In genomic region chr10:60798031-60798430, GRCh38 we compare ENCODE assay signal across 21 cellular contexts. TPM values are rescaled to one million over a fixed set of nuclear protein-coding genes. Genes with fewer than 3 reads are reported as not detected.
DNase-seq lines count a peak whose midpoint lies in the region; ATAC-seq, FAIRE-seq and TF ChIP-seq lines count a peak whose summit lies in the region.
"Had no signal": no experiment of that assay in that cellular context is flagged by ENCODE, and none has a peak within 500 bp of the region (broad histone marks: within the 10 kb centered on the region; RNA-seq: fewer than 3 reads in every experiment).

No MANE protein-coding gene starts in this region.

- H3K27me3 ChIP-seq in mammary epithelial cell (ENCODE audit: insufficient read depth, low read length): no peaks in the 10 kb centered on the region
- no peaks in the 10 kb centered on the region for H3K27me3 ChIP-seq in breast epithelium
- no peaks in the 10 kb centered on the region for H3K27me3 ChIP-seq in body of pancreas

- in situ Hi-C loops in mammary epithelial cell (cut with MboI; ENCODE audit: low sequenced_read_pairs in 2 of 2): no loop called here

- no peak overlapping the region for H3K9ac ChIP-seq in mammary epithelial cell (ENCODE audit: insufficient read depth, low read length)

- H3K4me3 ChIP-seq in mammary epithelial cell (replicated peaks in 1 of 3; ENCODE audit: insufficient read depth in 1 of 3, low read depth in 2 of 3, low read length in 3 of 3) (no peak overlapping the region), breast epithelium (no peak overlapping the region), fibroblast of villous mesenchyme (ENCODE audit: low read depth, low read length) (no peak overlapping the region), body of pancreas (no peak overlapping the region)

- CTCF ChIA-PET in mammary epithelial cell (lab: Charles Lee; ENCODE audit: low non-redundant PET): no interaction called here

- peak; percentile 37 for DNase-seq in mammary epithelial cell
- DNase-seq in breast epithelium (ENCODE audit: low spot score in 2 of 2): no peak
- peak; percentile 26 for DNase-seq in RCC 7860 (ENCODE audit: low spot score)
- DNase-seq in fibroblast of villous mesenchyme (ENCODE audit: low read depth): peak; percentile 40
- DNase-seq in activated CD4-positive, alpha-beta T cell treated with anti-CD3 and anti-CD28 coated beads, Interleukin-2, amount 50 U/mL, for 1 hour: no peak
- DNase-seq in NCI-H345 treated with DMSO at 0.1 percent for 48 hours (lab: John Stamatoyannopoulos, UW; ENCODE audit: unreplicated experiment): no peak
- no peak for DNase-seq in body of pancreas
- DNase-seq: activated B cell treated with CpG ODN at 0.5 μM for 24 hours; activated CD4-positive, alpha-beta T cell treated with anti-CD3 and anti-CD28 coated beads, Interleukin-2, amount 50 U/mL, for 48 hours; activated CD8-positive, alpha-beta memory T cell treated with anti-CD3 and anti-CD28 coated beads, Interleukin-2, amount 50 U/mL, for 4 hours; activated naive CD4-positive, alpha-beta T cell treated with anti-CD3 and anti-CD28 coated beads, Interleukin-2, amount 50 U/mL, for 16 hours; CD4-positive, alpha-beta memory T cell; dermis blood vessel endothelial cell; glutamatergic neuron; H9; kidney glomerular epithelial cell; NCI-H1694; stimulated activated CD8-positive, alpha-beta memory T cell treated with anti-CD3 and anti-CD28 coated beads, Interleukin-4, amount 100 ng/mL, for 48 hours had no signal

- H3K4me1 ChIP-seq in mammary epithelial cell (ENCODE audit: insufficient read depth, low read length) (no peaks in the 10 kb centered on the region), breast epithelium (peaks cover 0 to 5% of the 10 kb centered on the region in 2 donors), body of pancreas (no peaks in the 10 kb centered on the region)

- H3K4me2 ChIP-seq in mammary epithelial cell (ENCODE audit: insufficient read depth, low read depth, low read length): no peak overlapping the region

- H3K79me2 ChIP-seq in mammary epithelial cell (ENCODE audit: insufficient read depth, low read length): peaks cover 11% of the 10 kb centered on the region

- no peak overlapping the region for H2AFZ ChIP-seq in mammary epithelial cell (ENCODE audit: low read depth, low read length)

- intact Hi-C loops in mammary epithelial cell (cut with micrococcal nuclease) (no loop called here), breast epithelium (cut with DNase I; ENCODE audit: low total_unique reads) (no loop called here), body of pancreas (cut with DNase I) (no loop called here)

- no peak for FAIRE-seq in RCC 7860 (lab: Jason Lieb, UNC)
- FAIRE-seq: GM18507 had no signal

- BruUV-seq in mammary epithelial cell (replicated peaks; lab: Mats Ljungman, UMichigan): no TSS peak

- ATAC-seq in GM18870 (IDR thresholded peaks at IDR 0.05; ENCODE audit: unreplicated experiment): no peak
- ATAC-seq in body of pancreas: no peak

- dilution Hi-C loops in mammary epithelial cell (cut with HindIII; ENCODE audit: low sequenced_read_pairs): no loop called here

- TF ChIP-seq CTCF in mammary epithelial cell (conservative IDR thresholded peaks at IDR 0.05 in 1 of 2, IDR thresholded peaks at IDR 0.05 in 1 of 2; ENCODE audit: extremely low read depth in 1 of 2, insufficient read depth in 1 of 2, low read depth in 1 of 2, low read length in 2 of 2): no peak
- no peak for TF ChIP-seq CTCF in breast epithelium (IDR thresholded peaks at IDR 0.05)
- TF ChIP-seq CTCF in fibroblast of villous mesenchyme (IDR thresholded peaks at IDR 0.05; ENCODE audit: insufficient read depth, low read depth, low read length): no peak
- no peak for TF ChIP-seq CTCF in body of pancreas (IDR thresholded peaks at IDR 0.05)

- no peak for TF ChIP-seq POLR2A in breast epithelium (IDR thresholded peaks at IDR 0.05)
- no peak for TF ChIP-seq POLR2A in body of pancreas (IDR thresholded peaks at IDR 0.05)

- H3K9me3 ChIP-seq in mammary epithelial cell (replicated peaks; ENCODE audit: insufficient read depth, low read length) (no peaks in the 10 kb centered on the region), breast epithelium (no peaks in the 10 kb centered on the region), body of pancreas (no peaks in the 10 kb centered on the region)

- 93% methylated on average over 3 of the region's 3 CpGs for WGBS in mammary epithelial cell (ENCODE audit: low coverage, missing lambda C conversion rate)
- WGBS in body of pancreas, 2 donors: 98 to 100% methylated on average over 3 of the region's 3 CpGs

- H3K27ac ChIP-seq in mammary epithelial cell (ENCODE audit: insufficient read depth, low read depth, low read length): no peak overlapping the region
- H3K27ac ChIP-seq in breast epithelium: no peak overlapping the region
- H3K27ac ChIP-seq in body of pancreas: no peak overlapping the region
- H3K27ac ChIP-seq: 22Rv1 had no signal

- no peaks in the 10 kb centered on the region for H4K20me1 ChIP-seq in mammary epithelial cell (ENCODE audit: insufficient read depth, low read length)

- peaks cover 18% of the 10 kb centered on the region for H3K36me3 ChIP-seq in mammary epithelial cell (ENCODE audit: insufficient read depth, low read length)
- H3K36me3 ChIP-seq in breast epithelium: no peaks in the 10 kb centered on the region
- H3K36me3 ChIP-seq in body of pancreas (replicated peaks in 1 of 2; ENCODE audit: insufficient read depth in 1 of 2, low read depth in 2 of 2): no peaks in the 10 kb centered on the region

RNA-seq across cellular contexts. Expression of gene CDK1, which starts 19.8 kb away (rescaled TPM):
- 10 to 100 TPM in 1 of 2 donors, 1 to 10 TPM in 1; 4.8 to 49.3 TPM for total RNA-seq in mammary epithelial cell
- polyA plus RNA-seq in mammary epithelial cell: 38.7 TPM
- 9.9 TPM for polyA minus RNA-seq in mammary epithelial cell
- total RNA-seq in breast epithelium: 1 to 10 TPM in 2 of 3 donors, under 1 TPM in 1; 0.98 to 5.0 (median 2.2) TPM
- total RNA-seq in fibroblast of villous mesenchyme: 20.0 and 49.2 TPM in 2 replicates
- under 1 TPM in 1 of 2 donors, not detected in 1; 0.66 TPM for total RNA-seq in body of pancreas

Comparison
In these comparisons a context has a peak if more than half of its experiments do, and no peak if none do; other contexts are left out.
1. DNase-seq: peak in mammary epithelial cell (single experiment), RCC 7860 (single experiment) and fibroblast of villous mesenchyme (single experiment); none in breast epithelium (0 of 2), activated CD4-positive, alpha-beta T cell treated with anti-CD3 and anti-CD28 coated beads, Interleukin-2, amount 50 U/mL, for 1 hour (single experiment), NCI-H345 treated with DMSO at 0.1 percent for 48 hours (single experiment) and body of pancreas (0 of 4).